37 cellular contexts compared by ENCODE assay signal in the genomic region with DNA sequence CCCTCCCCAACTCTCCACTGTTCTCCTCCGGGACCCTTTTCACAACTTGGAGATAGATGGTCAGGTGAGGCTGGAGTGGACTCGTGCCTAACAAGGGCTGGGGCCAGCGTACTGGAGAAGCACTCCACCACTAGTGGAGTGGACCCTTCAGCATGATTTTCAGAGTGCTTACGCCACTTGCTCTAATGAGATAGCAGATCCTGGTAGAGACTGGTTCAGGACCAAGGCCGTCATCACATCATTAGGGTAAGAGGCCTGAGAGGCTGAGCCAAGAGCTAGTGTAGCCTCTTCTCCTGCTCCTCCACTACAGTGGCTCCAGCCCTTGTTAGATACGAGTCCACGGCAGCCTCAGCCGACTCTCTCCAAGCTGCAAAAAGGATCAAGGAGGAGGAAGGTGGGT.
"Had no signal": no experiment of that assay in that cellular context is flagged by ENCODE, and none has a peak within 500 bp of the region (broad histone marks: within the 10 kb centered on the region; RNA-seq: fewer than 3 reads in every experiment).

No MANE protein-coding gene starts in this region.

- DNase-seq: activated CD4-positive, alpha-beta memory T cell treated with anti-CD3 and anti-CD28 coated beads, Interleukin-2, amount 10 ng/mL, durations not matched to agents 7 days and 5 days; activated CD4-positive, alpha-beta T cell treated with anti-CD3 and anti-CD28 coated beads for 1 hour; activated CD4-positive, alpha-beta T cell treated with anti-CD3 and anti-CD28 coated beads for 48 hours; activated CD4-positive, CD25-positive, alpha-beta regulatory T cell; activated CD8-positive, alpha-beta memory T cell treated with anti-CD3 and anti-CD28 coated beads for 24 hours; activated CD8-positive, alpha-beta memory T cell treated with anti-CD3 and anti-CD28 coated beads, Interleukin-2, amount 10 ng/mL, durations not matched to agents 7 days and 5 days; activated effector memory CD4-positive, alpha-beta T cell treated with anti-CD3 and anti-CD28 coated beads, Interleukin-2, amount 50 U/mL, for 16 hours; activated naive CD4-positive, alpha-beta T cell; activated naive CD4-positive, alpha-beta T cell treated with anti-CD3 and anti-CD28 coated beads, Interleukin-2, amount 50 U/mL, for 16 hours; activated naive CD8-positive, alpha-beta T cell treated with anti-CD3 and anti-CD28 coated beads for 36 hours; activated T-cell treated with anti-CD3 and anti-CD28 coated beads, Interleukin-2, amount 50 U/mL, for 1 hour; activated T-cell treated with anti-CD3 and anti-CD28 coated beads, Interleukin-2, amount 50 U/mL, for 72 hours; amniotic stem cell; aorta; MM.1S; MV-4-11; NCI-H1092; NCI-H1436 treated with DMSO at 0.1 percent for 48 hours; NCI-H1694 treated with DMSO at 0.1 percent for 48 hours; NCI-H2081; NCI-H2171 treated with DMSO at 0.1 percent for 48 hours; NCI-H2227 treated with DMSO at 0.1 percent for 48 hours; NCI-H446; NCI-H524 treated with DMSO at 0.1 percent for 48 hours; NCI-H748 treated with DMSO at 0.1 percent for 48 hours; NK-92 treated with Interleukin-12 subunit alpha and Interleukin-12 subunit beta, amount 100 ng/mL, for 24 hours; PC-9; SIG-M5; SW 1271; T-helper 1 cell; T-helper 2 cell; T1000; WERI-Rb-1 had no signal

- H3K4me2 ChIP-seq: KMS-11, PC-9 had no signal

- H3K9ac ChIP-seq: KMS-11 had no signal

- H3K4me3 ChIP-seq: cardiac muscle cell, PC-9 had no signal

- H3K27ac ChIP-seq: cardiac muscle cell, KMS-11, PC-9, RWPE1, WERI-Rb-1 had no signal

- H2AFZ ChIP-seq: PC-9 had no signal

- FAIRE-seq: RCC 7860 had no signal

- H3K36me3 ChIP-seq: cardiac muscle cell, WERI-Rb-1 had no signal
